In the genomic region with DNA sequence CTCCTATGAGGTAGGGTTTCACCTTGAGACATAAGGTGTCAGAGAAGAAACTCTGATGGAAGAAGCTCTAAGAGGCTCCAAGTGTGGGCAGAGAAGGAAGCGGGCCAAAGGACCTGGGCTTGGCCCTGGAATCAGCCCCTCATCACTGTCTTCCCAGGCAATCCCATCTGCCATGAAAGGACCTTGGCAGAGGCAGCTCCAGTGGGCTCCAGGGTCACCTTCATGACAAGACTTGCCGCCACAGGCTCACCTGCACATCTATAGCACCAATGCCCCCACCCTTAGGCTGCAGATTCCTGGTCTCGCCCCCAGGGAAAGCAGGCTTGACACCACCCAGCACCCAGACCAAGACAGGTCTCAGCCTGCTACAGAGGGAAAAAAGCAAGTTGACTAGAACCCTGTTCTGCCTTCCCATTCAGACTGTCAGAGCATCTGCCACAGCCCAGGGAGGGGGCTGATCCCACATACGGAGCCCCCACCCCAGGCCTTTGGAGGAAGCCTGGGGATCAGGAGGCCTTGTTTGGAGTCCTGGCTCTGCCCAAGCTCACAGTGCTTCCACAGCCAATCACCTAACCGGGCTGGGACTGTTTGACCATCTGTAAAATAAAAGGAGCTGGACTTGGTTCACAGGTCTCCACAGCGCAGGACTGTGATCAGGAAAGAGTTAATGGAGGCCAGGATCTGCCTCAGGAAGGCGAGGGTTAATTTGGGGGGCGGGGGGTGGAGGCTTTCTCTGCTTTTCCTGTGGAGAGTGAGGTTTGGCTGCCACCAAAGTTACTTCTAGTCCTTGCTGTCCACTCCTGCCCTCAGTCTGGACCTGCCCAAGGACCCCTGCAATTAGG, we compare ENCODE assay signal across 16 cellular contexts. TPM values are rescaled to one million over a fixed set of nuclear protein-coding genes. Genes with fewer than 3 reads are reported as not detected.
DNase-seq lines count a peak whose midpoint lies in the region; FAIRE-seq and TF ChIP-seq lines count a peak whose summit lies in the region.
"Had no signal": no experiment of that assay in that cellular context is flagged by ENCODE, and none has a peak within 500 bp of the region (broad histone marks: within the 10 kb centered on the region; RNA-seq: fewer than 3 reads in every experiment).

Gene FAM110D (plus strand): TSS at position 809 of the 842 bp plus-strand sequence. CDS start 2,213 bp downstream, outside the sequence.

- H3K9me3 ChIP-seq in HUES64 (ENCODE audit: insufficient read depth, low read depth, low read length): no peaks in the 10 kb centered on the region
- no peaks in the 10 kb centered on the region for H3K9me3 ChIP-seq in H1 (ENCODE audit: insufficient read depth in 2 of 2, low read depth in 1 of 2, low read length in 1 of 2)
- H3K9me3 ChIP-seq in subcutaneous abdominal adipose tissue (ENCODE audit: control insufficient read depth in 5 of 5, low read length in 5 of 5): no peaks in the 10 kb centered on the region
- no peaks in the 10 kb centered on the region for H3K9me3 ChIP-seq in thyroid gland

- no peak for TF ChIP-seq RAD21 in H1 (IDR thresholded peaks at IDR 0.05 in 1 of 2, conservative IDR thresholded peaks at IDR 0.05 in 1 of 2; ENCODE audit: low read depth in 2 of 2, low read length in 2 of 2)

- H2BK12ac ChIP-seq in H1 (ENCODE audit: low read depth, low read length): no peak within 1 kb of the TSS

- H3K79me1 ChIP-seq in H1 (ENCODE audit: low read depth, low read length): no peaks in the 10 kb centered on the region

- TF ChIP-seq EP300 in H1 (IDR thresholded peaks at IDR 0.05; ENCODE audit: borderline replicate concordance in 1 of 2, low read depth in 2 of 2, low read length in 2 of 2): no peak

- TF ChIP-seq POLR2A in H1 (IDR thresholded peaks at IDR 0.05; ENCODE audit: control extremely low read depth in 1 of 2, low read depth in 2 of 2, low read length in 2 of 2): no peak
- TF ChIP-seq POLR2A in thyroid gland (IDR thresholded peaks at IDR 0.05): no peak

- TF ChIP-seq CTCF in H1 (IDR thresholded peaks at IDR 0.05; ENCODE audit: control extremely low read depth in 1 of 3, insufficient read depth in 1 of 3, low read depth in 1 of 3, low read length in 3 of 3) (no peak), thyroid gland (IDR thresholded peaks at IDR 0.05) (no peak)

- H2AK5ac ChIP-seq in H1 (ENCODE audit: low read depth, low read length): no peak within 1 kb of the TSS

- WGBS in HUES64: 49% methylated on average over 8 of the region's 8 CpGs
- WGBS in H1 (ENCODE audit: extremely low coverage in 1 of 2, insufficient coverage in 1 of 2, insufficient read length in 1 of 2, insufficient replicate concordance in 2 of 2, low coverage in 1 of 2, low lambda C conversion rate in 2 of 2, missing lambda C conversion rate in 1 of 2), 2 experiments: 56% methylated on average over 8 of the region's 8 CpGs; no CpG with 5 or more reads in 1 of the 2 experiments
- WGBS in thyroid gland, 2 donors: 50 to 61% methylated on average over 5 of the region's 8 CpGs

- H3K27ac ChIP-seq in HUES64 (ENCODE audit: low read depth, low read length): no peak within 1 kb of the TSS
- no peak within 1 kb of the TSS for H3K27ac ChIP-seq in H1 (ENCODE audit: low read depth, low read length)
- H3K27ac ChIP-seq in subcutaneous abdominal adipose tissue (ENCODE audit: low read depth, low read length): peak within 1 kb of the TSS; percentile 74
- H3K27ac ChIP-seq in thyroid gland: peak within 1 kb of the TSS in 1 of 3 donors; percentile 58

- H4K20me1 ChIP-seq in H1 (replicated peaks in 1 of 2; ENCODE audit: control insufficient read depth in 1 of 2, insufficient read depth in 2 of 2, low read length in 2 of 2): peaks cover 13% of the 10 kb centered on the region in 2 experiments

- H3K14ac ChIP-seq in H1 (ENCODE audit: insufficient read length): no peak within 1 kb of the TSS

- FAIRE-seq in H1 (lab: Jason Lieb, UNC): no peak
- FAIRE-seq: TTC549 had no signal

- peaks cover 13% of the 10 kb centered on the region for H3K23me2 ChIP-seq in H1 (ENCODE audit: low read depth, low read length)

- peak within 1 kb of the TSS; percentile 16 to 41; a peak in 3 of 4 replicates for H3K4me2 ChIP-seq in H1 (ENCODE audit: insufficient read depth in 1 of 2, low read depth in 2 of 2, low read length in 2 of 2)

- intact Hi-C loops in thyroid gland (cut with DNase I): loop anchor here (10.0 kb wide), 1 partner anchor 264 kb away; no protein-coding TSS in a partner anchor

- H4K5ac ChIP-seq in H1 (ENCODE audit: insufficient read length, low read depth, low read length): no peak within 1 kb of the TSS

- POLR2A ChIA-PET in H1 (lab: Charles Lee; ENCODE audit: partially characterized antibody): interaction anchor here (0.5 to 1.2 kb wide), 2 partner anchors 12 to 937 kb away, joined by 3 read pairs; partner anchors contain the start of gene ZNF593

- no peak within 1 kb of the TSS for H2AFZ ChIP-seq in H1 (ENCODE audit: low read length)

- H3K23ac ChIP-seq in H1 (ENCODE audit: insufficient read length): no peak within 1 kb of the TSS

- 0 out of 2 replicates have a peak within 1 kb of the TSS, but pooled peaks have one; percentile 6 for H2BK20ac ChIP-seq in H1 (ENCODE audit: low read length)

- CTCF ChIA-PET in H1 (lab: Charles Lee; ENCODE audit: partially characterized antibody): interaction anchor here (0.8 to 6.0 kb wide), 3 partner anchors 10 to 15 kb away, joined by 3 to 47 read pairs (median 32); partner anchors contain the start of genes C1orf232 and ZNF593

- peak within 1 kb of the TSS; percentile 66; the same call in 1 of the 2 replicates for H2BK5ac ChIP-seq in H1 (ENCODE audit: low read depth, low read length)

- no peaks in the 10 kb centered on the region for H3K79me2 ChIP-seq in H1 (ENCODE audit: control insufficient read depth in 1 of 2, insufficient read depth in 2 of 2, low read length in 2 of 2)

- DNase-seq in H1 (ENCODE audit: low read depth in 1 of 2, low spot score in 2 of 2) (no peak), lung microvascular endothelial cell (ENCODE audit: low read depth in 2 of 2) (peak; percentile 27 to 58), COLO829 (ENCODE audit: low spot score) (no peak), MV-4-11 (lab: John Stamatoyannopoulos, UW) (no peak), NCI-H2081 (lab: John Stamatoyannopoulos, UW) (no peak), thyroid gland (no peak)
- DNase-seq: activated CD4-positive, alpha-beta memory T cell treated with anti-CD3 and anti-CD28 coated beads for 36 hours; COR-L47; NCI-H1694; NCI-H774; stimulated activated naive CD8-positive, alpha-beta T cell treated with anti-CD3 and anti-CD28 coated beads, Interleukin-15, Interleukin-2, amounts not matched to agents 100 U/mL and 50 U/mL, for 24 hours had no signal

- H4K91ac ChIP-seq in H1 (replicated peaks; ENCODE audit: insufficient read length, low read length): no peak within 1 kb of the TSS

- no peak within 1 kb of the TSS for H3K56ac ChIP-seq in H1 (replicated peaks; ENCODE audit: insufficient read length, low read depth, low read length)

- H2BK15ac ChIP-seq in H1 (ENCODE audit: low read length): 0 out of 2 replicates have a peak within 1 kb of the TSS, but pooled peaks have one; percentile 92

- H2BK120ac ChIP-seq in H1 (replicated peaks; ENCODE audit: low read depth, low read length): no peak within 1 kb of the TSS

- H3K27me3 ChIP-seq in HUES64 (ENCODE audit: insufficient read depth, low read length) (peaks cover 99% of the 10 kb centered on the region), H1 (replicated peaks in 1 of 4; ENCODE audit: control insufficient read depth in 3 of 4, extremely low read depth in 1 of 4, insufficient read depth in 3 of 4, low read length in 3 of 4) (peaks cover 48 to 95% (median 89%) of the 10 kb centered on the region in 4 experiments), subcutaneous abdominal adipose tissue (ENCODE audit: control insufficient read depth in 5 of 5, insufficient read depth in 4 of 5, low read length in 5 of 5) (peaks cover 13 to 48% (median 31%) of the 10 kb centered on the region in 5 donors), thyroid gland (no peaks in the 10 kb centered on the region)

- H3K18ac ChIP-seq in H1 (ENCODE audit: extremely low read depth, low read length): peak within 1 kb of the TSS; percentile 24

- H3K4me1 ChIP-seq in HUES64 (ENCODE audit: insufficient read depth, low read length) (peaks cover 43% of the 10 kb centered on the region), H1 (replicated peaks in 1 of 4; ENCODE audit: control insufficient read depth in 3 of 4, insufficient read depth in 4 of 4, low read length in 3 of 4) (peaks cover 14 to 57% (median 30%) of the 10 kb centered on the region in 4 experiments), subcutaneous abdominal adipose tissue (ENCODE audit: control insufficient read depth in 5 of 5, insufficient read depth in 5 of 5, low read length in 5 of 5) (peaks cover 2 to 63% (median 16%) of the 10 kb centered on the region in 5 donors), thyroid gland (peaks cover 5 to 12% of the 10 kb centered on the region in 2 donors)

- H3K36me3 ChIP-seq in HUES64 (ENCODE audit: insufficient read depth, low read length) (no peaks in the 10 kb centered on the region), H1 (ENCODE audit: control insufficient read depth in 2 of 4, insufficient read depth in 4 of 4, low read length in 3 of 4) (no peaks in the 10 kb centered on the region), subcutaneous abdominal adipose tissue (ENCODE audit: control insufficient read depth in 5 of 5, insufficient read depth in 5 of 5, low read length in 5 of 5) (no peaks in the 10 kb centered on the region), thyroid gland (no peaks in the 10 kb centered on the region)

- H3K4me3 ChIP-seq in HUES64 (ENCODE audit: low read length) (peak within 1 kb of the TSS; percentile 37; the same call in 1 of the 2 replicates), H1 (ENCODE audit: extremely low read depth in 1 of 4, insufficient read depth in 2 of 4, low read depth in 3 of 4, low read length in 4 of 4) (no peak within 1 kb of the TSS; a peak in 1 of 8 replicates), subcutaneous abdominal adipose tissue (ENCODE audit: low read depth in 1 of 5, low read length in 5 of 5) (peak within 1 kb of the TSS; percentile 5 to 70 (median 66)), thyroid gland (replicated peaks in 1 of 3) (peak within 1 kb of the TSS in 1 of 3 donors; percentile 49)

- H3K4ac ChIP-seq in H1 (replicated peaks; ENCODE audit: insufficient read length, low read depth, low read length): no peak within 1 kb of the TSS

- H3K9ac ChIP-seq in HUES64 (ENCODE audit: low read depth, low read length) (0 out of 2 replicates have a peak within 1 kb of the TSS, but pooled peaks have one; percentile 2), H1 (replicated peaks in 1 of 4; ENCODE audit: extremely low read depth in 1 of 4, low read depth in 3 of 4, low read length in 3 of 4) (no peak within 1 kb of the TSS), subcutaneous abdominal adipose tissue (ENCODE audit: low read length in 5 of 5) (peak within 1 kb of the TSS in 4 of 5 donors; percentile 40 to 68 (median 55))

- H4K8ac ChIP-seq in H1 (ENCODE audit: extremely low read depth, insufficient read depth, low read length): no peak within 1 kb of the TSS

RNA-seq across cellular contexts. Expression of gene FAM110D, which starts in this region (rescaled TPM):
- 0.75 TPM for polyA plus RNA-seq in HUES64 (2013, experiment 1 of 2)
- polyA plus RNA-seq in HUES64 (2013, experiment 2 of 2): 1.0 TPM
- 0.46 and 0.48 TPM in 2 replicates for total RNA-seq in H1 (2021; fragmentation: NEBNext Ultra II Directional; extraction: Animal tissue kit (Norgen Biotek cat#: 25700))
- 0.20 and 0.21 TPM in 2 replicates for polyA plus RNA-seq in H1 (2011; rRNA removed)
- 0.28 TPM for polyA plus RNA-seq in H1 (2011; cell fraction: cytosol; rRNA removed)
- polyA plus RNA-seq in H1 (2011; cell fraction: nucleus; rRNA removed): 0.14 TPM
- polyA plus RNA-seq in H1 (2012, experiment 1 of 2): 0.23 to 0.47 TPM (median 0.36 TPM) in 4 replicates
- 0.31 TPM for polyA plus RNA-seq in H1 (2012, experiment 2 of 2)
- polyA plus RNA-seq in H1 (2013, experiment 1 of 2): 0.34 TPM
- 0.35 TPM for polyA plus RNA-seq in H1 (2013, experiment 2 of 2)
- polyA minus RNA-seq in H1 (2011; rRNA and poly(A)+ RNA removed): 0.13 TPM in 1 of 2 replicates, not detected in the other
- polyA minus RNA-seq in H1 (2011; cell fraction: cytosol; rRNA and poly(A)+ RNA removed): not detected
- 0.20 TPM for polyA minus RNA-seq in H1 (2011; cell fraction: nucleus; rRNA and poly(A)+ RNA removed)
- total RNA-seq in lung microvascular endothelial cell: 4.8 and 6.0 TPM in 2 replicates
- total RNA-seq in thyroid gland: 10 to 100 TPM in 1 of 4 donors, 1 to 10 TPM in 3; 3.5 to 15.6 (median 6.8) TPM
- total RNA-seq: activated CD4-positive, alpha-beta memory T cell treated with anti-CD3 and anti-CD28 coated beads for 36 hours; epithelial cell of proximal tubule; renal cortical epithelial cell had no signal

Comparison
In these comparisons a context has a peak if more than half of its experiments do, and no peak if none do; other contexts are left out.
1. H3K4me3 ChIP-seq: peak in HUES64 (single experiment) and subcutaneous abdominal adipose tissue (5 of 5); none in H1 (0 of 4).
2. H3K9ac ChIP-seq: peak in HUES64 (single experiment) and subcutaneous abdominal adipose tissue (4 of 5); none in H1 (0 of 4).
3. DNase-seq: peak in lung microvascular endothelial cell (2 of 2); none in H1 (0 of 2), COLO829 (single experiment), MV-4-11 (single experiment), NCI-H2081 (0 of 2) and thyroid gland (0 of 2).